Comparison of ENCODE assay signal across 33 cellular contexts in the genomic region with DNA sequence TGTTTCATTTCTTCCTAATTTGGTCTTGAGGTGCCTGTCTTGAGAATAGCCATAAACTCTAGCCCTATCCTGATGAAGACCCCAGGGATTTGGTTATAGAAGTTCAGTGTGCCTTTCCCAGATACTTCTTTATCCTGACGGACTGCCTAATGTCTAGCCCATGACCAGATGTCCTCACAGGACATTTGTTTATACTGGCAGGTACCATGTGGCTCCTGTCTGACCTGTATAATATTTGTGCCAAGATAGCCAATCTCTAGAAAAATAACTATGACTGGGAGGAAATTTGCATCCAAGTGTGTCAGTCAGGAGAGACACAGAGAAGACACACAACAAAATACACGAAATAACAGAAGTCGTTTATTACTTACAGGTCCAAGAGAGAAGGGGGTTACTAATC.
"Had no signal": no experiment of that assay in that cellular context is flagged by ENCODE, and none has a peak within 500 bp of the region (broad histone marks: within the 10 kb centered on the region; RNA-seq: fewer than 3 reads in every experiment).

No MANE protein-coding gene starts in this region.

- H3K4me1 ChIP-seq: adrenal gland, ascending aorta, body of pancreas, breast epithelium had no signal

- H3K36me3 ChIP-seq: adrenal gland, ascending aorta, brain microvascular endothelial cell, breast epithelium, cardiac muscle cell had no signal

- H3K9me3 ChIP-seq: adrenal gland, ascending aorta, body of pancreas, breast epithelium had no signal

- H3K27me3 ChIP-seq: adrenal gland, ascending aorta, body of pancreas, brain microvascular endothelial cell, breast epithelium, cardiac muscle cell had no signal

- H3K4me3 ChIP-seq: adrenal gland, ascending aorta, body of pancreas, breast epithelium, cardiac muscle cell had no signal

- ATAC-seq: activated naive CD4-positive, alpha-beta T cell treated with anti-CD3 and anti-CD28 coated beads, Interleukin-2, amount 50 U/mL, for 72 hours; activated naive CD8-positive, alpha-beta T cell treated with anti-CD3 and anti-CD28 coated beads, Interleukin-2, amount 50 U/mL, for 24 hours; activated T-cell treated with anti-CD3 and anti-CD28 coated beads, Interleukin-2, amount 50 U/mL, for 4 hours; activated T-cell treated with anti-CD3 and anti-CD28 coated beads, Interleukin-2, amount 50 U/mL, for 72 hours; activated T-helper 17 cell treated with anti-CD3 and anti-CD28 coated beads, Interleukin-2, amount 50 U/mL, for 72 hours; body of pancreas had no signal

- DNase-seq: activated effector memory CD4-positive, alpha-beta T cell treated with anti-CD3 and anti-CD28 coated beads, Interleukin-2, amount 50 U/mL, for 16 hours; activated effector memory CD4-positive, alpha-beta T cell treated with Interleukin-2 at 50 U/mL for 16 hours; activated gamma-delta T cell; activated gamma-delta T cell treated with Interleukin-2 at 50 U/mL for 16 hours; activated naive CD4-positive, alpha-beta T cell; activated naive CD4-positive, alpha-beta T cell treated with anti-CD3 and anti-CD28 coated beads for 36 hours; activated naive CD4-positive, alpha-beta T cell treated with anti-CD3 and anti-CD28 coated beads, Interleukin-2, amount 10 ng/mL, durations not matched to agents 7 days and 5 days; activated naive CD4-positive, alpha-beta T cell treated with anti-CD3 and anti-CD28 coated beads, Interleukin-2, amount 50 U/mL, for 16 hours; activated naive CD8-positive, alpha-beta T cell treated with anti-CD3 and anti-CD28 coated beads for 36 hours; activated naive CD8-positive, alpha-beta T cell treated with anti-CD3 and anti-CD28 coated beads, Interleukin-2, amount 10 ng/mL, durations not matched to agents 7 days and 5 days; activated naive CD8-positive, alpha-beta T cell treated with anti-CD3 and anti-CD28 coated beads, Interleukin-2, amount 50 U/mL, for 24 hours; activated T-cell treated with anti-CD3 and anti-CD28 coated beads, Interleukin-2, amount 50 U/mL, for 1 hour; activated T-cell treated with anti-CD3 and anti-CD28 coated beads, Interleukin-2, amount 50 U/mL, for 24 hours; activated T-cell treated with anti-CD3 and anti-CD28 coated beads, Interleukin-2, amount 50 U/mL, for 4 hours; activated T-cell treated with anti-CD3 and anti-CD28 coated beads, Interleukin-2, amount 50 U/mL, for 48 hours; activated T-cell treated with anti-CD3 and anti-CD28 coated beads, Interleukin-2, amount 50 U/mL, for 72 hours; adrenal gland; amniotic stem cell; amygdala; anterior cingulate cortex; aorta; body of pancreas; brain microvascular endothelial cell; caudate nucleus; central memory CD4-positive, alpha-beta T cell; cerebellar nuclear complex had no signal

- FAIRE-seq: astrocyte, bronchial epithelial cell had no signal

- H3K27ac ChIP-seq: adrenal gland, ascending aorta, body of pancreas, brain microvascular endothelial cell, breast epithelium, cardiac muscle cell had no signal
